ENCODE assay signal across 21 cellular contexts in genomic region chr12:47965581-47965980, GRCh38. TPM values are rescaled to one million over a fixed set of nuclear protein-coding genes. Genes with fewer than 3 reads are reported as not detected.
DNase-seq lines count a peak whose midpoint lies in the region; ATAC-seq and TF ChIP-seq lines count a peak whose summit lies in the region.
"Had no signal": no experiment of that assay in that cellular context is flagged by ENCODE, and none has a peak within 500 bp of the region (broad histone marks: within the 10 kb centered on the region; RNA-seq: fewer than 3 reads in every experiment).

No MANE protein-coding gene starts in this region.

- peak overlapping the region; percentile 90 for H3K4me3 ChIP-seq in Loucy (ENCODE audit: low read length, poor library complexity, severe bottlenecking)
- H3K4me3 ChIP-seq: SJCRH30, vagina had no signal

- peak overlapping the region; percentile 88 for H3K9ac ChIP-seq in Loucy (ENCODE audit: low read depth, low read length, poor library complexity, severe bottlenecking)

- H3K4me3 Mint-ChIP-seq in activated naive CD4-positive, alpha-beta T cell treated with anti-CD3 and anti-CD28 coated beads for 36 hours, result peak overlapping the region; percentile 34
- H3K4me3 Mint-ChIP-seq in dendritic cell treated with granulocyte-macrophage colony-stimulating factor and Interleukin-4, amounts not matched to agents 40 ng/mL and 50 ng/mL, for 4 days, result no peak overlapping the region
- no peak overlapping the region for H3K4me3 Mint-ChIP-seq in HFFc6

- DNase-seq in activated naive CD4-positive, alpha-beta T cell treated with anti-CD3 and anti-CD28 coated beads for 36 hours, result no peak
- no peak for DNase-seq in activated naive CD4-positive, alpha-beta T cell treated with anti-CD3 and anti-CD28 coated beads, Interleukin-2, amount 50 U/mL, for 72 hours (ENCODE audit: low spot score in 2 of 2)
- DNase-seq in pulmonary artery endothelial cell (ENCODE audit: low read depth, low spot score) (peak; percentile 10), HFFc6 (no peak), DMS79 (lab: John Stamatoyannopoulos, UW) (no peak)
- DNase-seq: activated T-cell treated with anti-CD3 and anti-CD28 coated beads for 4 hours; hypothalamus; KG1; kidney glomerular epithelial cell; NCI-H1092; NCI-H2081 treated with DMSO at 0.1 percent for 48 hours; NCI-H510A treated with DMSO at 0.1 percent for 48 hours; SJCRH30; stimulated activated CD4-positive, alpha-beta T cell treated with anti-CD3 and anti-CD28 coated beads, Interleukin-1b, Interleukin-23, amount 100 ng/mL, for 48 hours; T1000 had no signal

- TF ChIP-seq CTCF in Loucy (conservative IDR thresholded peaks at IDR 0.05; ENCODE audit: low read length) (no peak), HFFc6 (IDR thresholded peaks at IDR 0.05) (no peak)

- no peaks in the 10 kb centered on the region for H3K9me3 Mint-ChIP-seq in activated naive CD4-positive, alpha-beta T cell treated with anti-CD3 and anti-CD28 coated beads for 36 hours
- H3K9me3 Mint-ChIP-seq in activated naive CD4-positive, alpha-beta T cell treated with anti-CD3 and anti-CD28 coated beads, Interleukin-2, amount 50 U/mL, for 72 hours, result no peaks in the 10 kb centered on the region
- H3K9me3 Mint-ChIP-seq in dendritic cell treated with granulocyte-macrophage colony-stimulating factor and Interleukin-4, amounts not matched to agents 40 ng/mL and 50 ng/mL, for 4 days, result no peaks in the 10 kb centered on the region
- no peaks in the 10 kb centered on the region for H3K9me3 Mint-ChIP-seq in HFFc6
- H3K9me3 Mint-ChIP-seq: mesothelial cell of epicardium had no signal

- H3K4me1 Mint-ChIP-seq in activated naive CD4-positive, alpha-beta T cell treated with anti-CD3 and anti-CD28 coated beads for 36 hours (ENCODE audit: low read depth), result peaks cover 30% of the 10 kb centered on the region
- peaks cover 28% of the 10 kb centered on the region for H3K4me1 Mint-ChIP-seq in dendritic cell treated with granulocyte-macrophage colony-stimulating factor and Interleukin-4, amounts not matched to agents 40 ng/mL and 50 ng/mL, for 4 days (ENCODE audit: low read depth)
- peaks cover 59% of the 10 kb centered on the region for H3K4me1 Mint-ChIP-seq in HFFc6 (ENCODE audit: low read depth)

- H4K20me1 ChIP-seq in Loucy (ENCODE audit: insufficient read depth, low read length, poor library complexity, severe bottlenecking), result peaks cover 10% of the 10 kb centered on the region

- CTCF ChIA-PET in activated naive CD4-positive, alpha-beta T cell treated with anti-CD3 and anti-CD28 coated beads for 36 hours (lab: Charles Lee), result interaction anchor here (0.9 to 1.5 kb wide), 2 partner anchors 125 to 199 kb away, joined by 3 to 4 read pairs; no protein-coding TSS in a partner anchor

- H3K79me2 ChIP-seq in Loucy (ENCODE audit: insufficient read depth, low read length), result peaks cover 26% of the 10 kb centered on the region

- no peaks in the 10 kb centered on the region for H3K9me2 ChIP-seq in Loucy (replicated peaks; ENCODE audit: low read depth, low read length)

- no peaks in the 10 kb centered on the region for H3K27me3 ChIP-seq in Loucy (ENCODE audit: insufficient read depth, low read length, poor library complexity, severe bottlenecking)
- H3K27me3 ChIP-seq: SJCRH30, vagina had no signal

- intact Hi-C loops in activated naive CD4-positive, alpha-beta T cell treated with anti-CD3 and anti-CD28 coated beads for 36 hours (cut with micrococcal nuclease), result no loop called here
- intact Hi-C loops in dendritic cell treated with granulocyte-macrophage colony-stimulating factor and Interleukin-4, amounts not matched to agents 40 ng/mL and 50 ng/mL, for 4 days (cut with micrococcal nuclease), result loop anchor here (10.0 kb wide), 1 partner anchor 199 kb away; no protein-coding TSS in a partner anchor

- ATAC-seq in activated naive CD4-positive, alpha-beta T cell treated with anti-CD3 and anti-CD28 coated beads, Interleukin-2, amount 50 U/mL, for 72 hours, result no peak
- no peak for ATAC-seq in GM21528 (IDR thresholded peaks at IDR 0.05; ENCODE audit: low FRiP score, unreplicated experiment)
- ATAC-seq: sciatic nerve had no signal

- peaks cover 16% of the 10 kb centered on the region; the same call in 1 of the 2 replicates for H3K36me3 ChIP-seq in Loucy (ENCODE audit: insufficient read depth, low read length)
- H3K36me3 ChIP-seq: vagina had no signal

- H3K9me3 ChIP-seq in Loucy (ENCODE audit: insufficient read depth, low read depth, low read length), result no peaks in the 10 kb centered on the region
- H3K9me3 ChIP-seq: SJCRH30, vagina had no signal

- peaks cover 25% of the 10 kb centered on the region for H3K4me1 ChIP-seq in Loucy (ENCODE audit: insufficient read depth, low read length, poor library complexity, severe bottlenecking)
- H3K4me1 ChIP-seq: SJCRH30, vagina had no signal

- H3K27me3 Mint-ChIP-seq in activated naive CD4-positive, alpha-beta T cell treated with anti-CD3 and anti-CD28 coated beads for 36 hours (ENCODE audit: low read depth), result peaks cover 7% of the 10 kb centered on the region
- peaks cover 28% of the 10 kb centered on the region for H3K27me3 Mint-ChIP-seq in dendritic cell treated with granulocyte-macrophage colony-stimulating factor and Interleukin-4, amounts not matched to agents 40 ng/mL and 50 ng/mL, for 4 days
- peaks cover 5% of the 10 kb centered on the region; the same call in 1 of the 2 replicates for H3K27me3 Mint-ChIP-seq in HFFc6 (ENCODE audit: insufficient read depth)

- H3K27ac Mint-ChIP-seq in activated naive CD4-positive, alpha-beta T cell treated with anti-CD3 and anti-CD28 coated beads for 36 hours, result no peak overlapping the region
- H3K27ac Mint-ChIP-seq in activated naive CD4-positive, alpha-beta T cell treated with anti-CD3 and anti-CD28 coated beads, Interleukin-2, amount 50 U/mL, for 72 hours, result peak overlapping the region in 1 of 2 donors; percentile 65
- H3K27ac Mint-ChIP-seq in dendritic cell treated with granulocyte-macrophage colony-stimulating factor and Interleukin-4, amounts not matched to agents 40 ng/mL and 50 ng/mL, for 4 days, result peak overlapping the region; percentile 9
- H3K27ac Mint-ChIP-seq in HFFc6, result no peak overlapping the region
- H3K27ac Mint-ChIP-seq: mesothelial cell of epicardium had no signal

- no peaks in the 10 kb centered on the region for H3F3A ChIP-seq in Loucy (ENCODE audit: low read depth)

- H3K4me2 ChIP-seq in Loucy (ENCODE audit: low read depth, low read length, poor library complexity, severe bottlenecking), result peak overlapping the region; percentile 96

- no peak overlapping the region for H2AFZ ChIP-seq in Loucy (ENCODE audit: low read length)

- peaks cover 46% of the 10 kb centered on the region for H3K36me3 Mint-ChIP-seq in activated naive CD4-positive, alpha-beta T cell treated with anti-CD3 and anti-CD28 coated beads for 36 hours (ENCODE audit: low read depth)
- peaks cover 36 to 43% of the 10 kb centered on the region in 2 donors for H3K36me3 Mint-ChIP-seq in activated naive CD4-positive, alpha-beta T cell treated with anti-CD3 and anti-CD28 coated beads, Interleukin-2, amount 50 U/mL, for 72 hours
- H3K36me3 Mint-ChIP-seq in dendritic cell treated with granulocyte-macrophage colony-stimulating factor and Interleukin-4, amounts not matched to agents 40 ng/mL and 50 ng/mL, for 4 days (ENCODE audit: low read depth), result peaks cover 7% of the 10 kb centered on the region
- peaks cover 17% of the 10 kb centered on the region for H3K36me3 Mint-ChIP-seq in HFFc6 (ENCODE audit: low read depth)

RNA-seq across cellular contexts. Expression of gene TMEM106C, which starts 2.2 kb away (rescaled TPM):
- 100 to 1,000 TPM; 226 to 247 TPM for total RNA-seq in activated naive CD4-positive, alpha-beta T cell treated with anti-CD3 and anti-CD28 coated beads for 36 hours
- total RNA-seq in activated naive CD4-positive, alpha-beta T cell treated with anti-CD3 and anti-CD28 coated beads, Interleukin-2, amount 50 U/mL, for 72 hours, result 100 to 1,000 TPM; 134 to 305 TPM
- 85.5 and 177 TPM in 2 replicates for total RNA-seq in pulmonary artery endothelial cell
- 100 to 1,000 TPM in 5 of 6 experiments, 10 to 100 TPM in 1; 87.8 to 123 (median 107) TPM for total RNA-seq in HFFc6 (2021; fragmentation: NEBNext Ultra II Directional; extraction: Animal tissue kit (Norgen Biotek cat#: 25700))

RNA-seq across cellular contexts. Expression of gene COL2A1, which starts 38.7 kb away (rescaled TPM):
- not detected for total RNA-seq in activated naive CD4-positive, alpha-beta T cell treated with anti-CD3 and anti-CD28 coated beads for 36 hours
- total RNA-seq in activated naive CD4-positive, alpha-beta T cell treated with anti-CD3 and anti-CD28 coated beads, Interleukin-2, amount 50 U/mL, for 72 hours, result not detected
- total RNA-seq in pulmonary artery endothelial cell, result not detected in 2 replicates
- not detected for total RNA-seq in HFFc6 (2021; fragmentation: NEBNext Ultra II Directional; extraction: Animal tissue kit (Norgen Biotek cat#: 25700))
- total RNA-seq: sciatic nerve, vagina had no signal
